25 cellular contexts compared by ENCODE assay signal in the genomic region with DNA sequence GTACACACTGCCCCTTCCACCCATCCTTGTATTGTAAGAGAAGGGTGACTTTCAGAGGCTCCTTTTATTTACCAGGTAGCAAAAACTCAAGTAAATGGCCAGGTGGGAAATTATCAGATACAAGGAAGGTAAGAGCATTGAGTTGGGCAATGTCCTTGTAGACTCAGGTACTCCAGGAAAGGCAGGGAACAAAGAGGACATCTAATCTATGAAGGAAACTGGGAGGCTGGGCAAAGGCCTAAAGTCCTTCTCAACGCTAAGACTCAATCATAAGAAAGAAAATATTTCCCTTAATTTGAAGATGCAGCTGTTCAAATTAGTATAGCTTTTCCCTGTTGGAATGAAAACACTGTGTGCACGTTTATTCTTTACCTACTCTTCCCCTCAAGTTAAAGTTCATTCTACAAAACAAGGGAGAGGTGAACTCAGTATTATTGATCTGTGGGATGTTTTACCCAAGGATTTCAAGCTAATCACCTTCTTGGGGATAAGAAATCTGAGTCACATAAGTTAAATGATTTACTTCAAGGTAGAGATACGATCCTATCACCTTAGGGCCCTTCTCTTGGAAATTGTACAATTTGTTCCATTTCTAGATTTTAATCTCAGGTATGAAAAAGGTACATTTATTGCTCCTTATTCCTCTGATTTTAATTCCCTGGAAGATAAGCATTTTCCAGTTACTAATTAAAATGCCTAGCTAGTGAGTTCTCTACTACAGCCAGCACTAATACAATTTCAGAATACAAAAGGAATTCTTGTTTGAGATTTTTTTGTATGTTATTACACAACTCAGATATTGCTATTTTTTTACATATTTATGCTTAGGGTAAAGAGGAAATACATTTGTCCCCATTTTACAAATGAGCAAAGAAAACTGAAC.
A peak's percentile ranks its signal among the peaks of the same experiment; 100 is the strongest.
DNase-seq lines count a peak whose midpoint lies in the region; ATAC-seq, FAIRE-seq and TF ChIP-seq lines count a peak whose summit lies in the region.
"Had no signal": no experiment of that assay in that cellular context is flagged by ENCODE, and none has a peak within 500 bp of the region (broad histone marks: within the 10 kb centered on the region; RNA-seq: fewer than 3 reads in every experiment).

No MANE protein-coding gene starts in this region.

- H3K79me2 ChIP-seq in SK-N-SH (ENCODE audit: insufficient read depth) = no peaks in the 10 kb centered on the region
- no peaks in the 10 kb centered on the region for H3K79me2 ChIP-seq in hepatocyte

- POLR2A ChIA-PET in SK-N-SH (lab: Yijun Ruan, JAX) = no interaction called here

- H3K27ac ChIP-seq in SK-N-SH (ENCODE audit: low read depth in 2 of 2, low read length in 1 of 2) (no peak overlapping the region), hepatocyte (peak overlapping the region; percentile 32), small intestine (ENCODE audit: low read depth in 1 of 2, low read length in 1 of 2) (peak overlapping the region; percentile 45 to 55)
- H3K27ac ChIP-seq: BLaER1 had no signal

- 100% methylated on average over 3 of the region's 3 CpGs for WGBS in SK-N-SH (ENCODE audit: low lambda C conversion rate)
- WGBS in hepatocyte (ENCODE audit: low lambda C conversion rate, missing lambda C conversion rate) = 69% methylated on average over 3 of the region's 3 CpGs
- 28 to 72% (median 35%) methylated on average over 3 of the region's 3 CpGs for WGBS in small intestine, 3 donors

- no peaks in the 10 kb centered on the region for H3K9me3 ChIP-seq in SK-N-SH
- no peaks in the 10 kb centered on the region for H3K9me3 ChIP-seq in adipocyte (ENCODE audit: control insufficient read depth, low read length)
- no peaks in the 10 kb centered on the region for H3K9me3 ChIP-seq in hepatocyte (ENCODE audit: low read depth)
- H3K9me3 ChIP-seq in small intestine (ENCODE audit: control insufficient read depth, low read depth) = no peaks in the 10 kb centered on the region
- H3K9me3 ChIP-seq: BE2C, BLaER1 had no signal

- no peak for TF ChIP-seq RAD21 in SK-N-SH (IDR thresholded peaks at IDR 0.05; ENCODE audit: low read length)

- FAIRE-seq in small intestine (lab: Jason Lieb, UNC) = peak; percentile 71
- FAIRE-seq: A204.1, D721Med, G401.6, GM12891, GM19239 had no signal

- no peaks in the 10 kb centered on the region for H3K36me3 Mint-ChIP-seq in activated naive CD8-positive, alpha-beta T cell treated with anti-CD3 and anti-CD28 coated beads for 36 hours
- H3K36me3 Mint-ChIP-seq: CD4-positive, alpha-beta memory T cell; CD4-positive, CD25-positive, alpha-beta regulatory T cell had no signal

- CTCF ChIA-PET in SK-N-SH (lab: Yijun Ruan, JAX) = no interaction called here

- DNase-seq in SK-N-SH = no peak
- peak; percentile 33 for DNase-seq in adipocyte (ENCODE audit: low read depth)
- DNase-seq in hepatocyte (ENCODE audit: low spot score) = peak; percentile 34
- DNase-seq in small intestine = peak; percentile 95
- no peak for DNase-seq in cerebellar nuclear complex (lab: John Stamatoyannopoulos, UW)
- DNase-seq in activated naive CD8-positive, alpha-beta T cell treated with anti-CD3 and anti-CD28 coated beads for 36 hours = no peak
- DNase-seq: 8988T; ACHN; BE2C; C1 segment of cervical spinal cord; CD4-positive, alpha-beta memory T cell; CD4-positive, CD25-positive, alpha-beta regulatory T cell; CD8-positive, alpha-beta memory T cell; COR-L47; DMS79 treated with DMSO at 0.1 percent for 48 hours; GF-D8 had no signal

- H3K27me3 ChIP-seq in SK-N-SH (ENCODE audit: insufficient read depth) = no peaks in the 10 kb centered on the region
- no peaks in the 10 kb centered on the region for H3K27me3 ChIP-seq in adipocyte (replicated peaks; ENCODE audit: control insufficient read depth, insufficient read depth, low read length)
- no peaks in the 10 kb centered on the region for H3K27me3 ChIP-seq in hepatocyte
- no peaks in the 10 kb centered on the region for H3K27me3 ChIP-seq in small intestine (ENCODE audit: control insufficient read depth in 2 of 2, insufficient read depth in 2 of 2, low read length in 2 of 2)
- H3K27me3 ChIP-seq: BE2C, BLaER1 had no signal

- no peaks in the 10 kb centered on the region for H3K9me3 Mint-ChIP-seq in activated naive CD8-positive, alpha-beta T cell treated with anti-CD3 and anti-CD28 coated beads for 36 hours
- H3K9me3 Mint-ChIP-seq: CD8-positive, alpha-beta memory T cell had no signal

- no peaks in the 10 kb centered on the region for H3K9me2 ChIP-seq in SK-N-SH
- H3K9me2 ChIP-seq in hepatocyte (replicated peaks; ENCODE audit: insufficient read depth) = no peaks in the 10 kb centered on the region

- no peaks in the 10 kb centered on the region for H3K27me3 Mint-ChIP-seq in activated naive CD8-positive, alpha-beta T cell treated with anti-CD3 and anti-CD28 coated beads for 36 hours

- no peaks in the 10 kb centered on the region for H3K4me1 Mint-ChIP-seq in activated naive CD8-positive, alpha-beta T cell treated with anti-CD3 and anti-CD28 coated beads for 36 hours
- H3K4me1 Mint-ChIP-seq: CD4-positive, alpha-beta memory T cell; CD4-positive, CD25-positive, alpha-beta regulatory T cell; CD8-positive, alpha-beta memory T cell had no signal

- H2AFZ ChIP-seq in SK-N-SH (ENCODE audit: low read depth) (no peak overlapping the region), hepatocyte (no peak overlapping the region)

- no peak overlapping the region for H3K27ac Mint-ChIP-seq in activated naive CD8-positive, alpha-beta T cell treated with anti-CD3 and anti-CD28 coated beads for 36 hours
- H3K27ac Mint-ChIP-seq: CD4-positive, alpha-beta memory T cell; CD4-positive, CD25-positive, alpha-beta regulatory T cell had no signal

- H3K4me3 ChIP-seq in SK-N-SH (ENCODE audit: low read depth in 2 of 2, low read length in 1 of 2) (no peak overlapping the region), adipocyte (ENCODE audit: low read length) (no peak overlapping the region), hepatocyte (no peak overlapping the region), small intestine (ENCODE audit: low read depth in 1 of 2, low read length in 2 of 2) (no peak overlapping the region)
- H3K4me3 ChIP-seq: BLaER1 had no signal

- H4K20me1 ChIP-seq in SK-N-SH (ENCODE audit: insufficient read depth) (no peaks in the 10 kb centered on the region), hepatocyte (ENCODE audit: insufficient read depth, poor library complexity, severe bottlenecking) (no peaks in the 10 kb centered on the region)
- H4K20me1 ChIP-seq: BLaER1 had no signal

- H3F3A ChIP-seq in SK-N-SH (replicated peaks; ENCODE audit: insufficient read depth) = no peaks in the 10 kb centered on the region

- peaks cover 3 to 8% of the 10 kb centered on the region in 2 experiments for H3K36me3 ChIP-seq in SK-N-SH (replicated peaks in 1 of 2; ENCODE audit: control insufficient read depth in 1 of 2, insufficient read depth in 2 of 2, low read length in 1 of 2)
- H3K36me3 ChIP-seq in adipocyte (ENCODE audit: control insufficient read depth, insufficient read depth, low read length, severe bottlenecking) = peaks cover 10% of the 10 kb centered on the region
- no peaks in the 10 kb centered on the region for H3K36me3 ChIP-seq in hepatocyte (replicated peaks; ENCODE audit: insufficient read depth, low read depth)
- peaks cover 2 to 24% of the 10 kb centered on the region in 2 donors for H3K36me3 ChIP-seq in small intestine (ENCODE audit: control insufficient read depth in 2 of 2, insufficient read depth in 2 of 2, low read length in 2 of 2)
- H3K36me3 ChIP-seq: BE2C, BLaER1 had no signal

- no peak overlapping the region for H3K9ac ChIP-seq in SK-N-SH
- no peak overlapping the region for H3K9ac ChIP-seq in adipocyte (ENCODE audit: low read length)
- H3K9ac ChIP-seq: BLaER1 had no signal

- H3K4me2 ChIP-seq in SK-N-SH = no peak overlapping the region
- no peak overlapping the region for H3K4me2 ChIP-seq in hepatocyte
- H3K4me2 ChIP-seq: BLaER1 had no signal

- no peak; the same call in 2 of the 3 replicates for ATAC-seq in SK-N-SH treated with all-trans-retinoic acid at 6 μM for 48 hours
- no peak for ATAC-seq in HG03280 (IDR thresholded peaks at IDR 0.05; ENCODE audit: unreplicated experiment)

- no peaks in the 10 kb centered on the region; a peak in 1 of 4 replicates for H3K4me1 ChIP-seq in SK-N-SH (ENCODE audit: control insufficient read depth in 1 of 2, insufficient read depth in 2 of 2, low read depth in 1 of 2, low read length in 1 of 2)
- H3K4me1 ChIP-seq in adipocyte (ENCODE audit: control insufficient read depth, insufficient read depth, low read length) = peaks cover 4% of the 10 kb centered on the region
- no peaks in the 10 kb centered on the region for H3K4me1 ChIP-seq in hepatocyte (ENCODE audit: insufficient read depth)
- no peaks in the 10 kb centered on the region for H3K4me1 ChIP-seq in small intestine (ENCODE audit: control insufficient read depth in 2 of 2, insufficient read depth in 1 of 2, low read depth in 1 of 2, low read length in 1 of 2)
- H3K4me1 ChIP-seq: BE2C, BLaER1 had no signal

- TF ChIP-seq EP300 in SK-N-SH (IDR thresholded peaks at IDR 0.05; ENCODE audit: borderline replicate concordance in 1 of 2, low read depth in 1 of 2, low read length in 1 of 2) = no peak

- H3K4me3 Mint-ChIP-seq in activated naive CD8-positive, alpha-beta T cell treated with anti-CD3 and anti-CD28 coated beads for 36 hours = no peak overlapping the region
- H3K4me3 Mint-ChIP-seq: CD14-positive monocyte; CD4-positive, alpha-beta memory T cell; CD4-positive, CD25-positive, alpha-beta regulatory T cell; CD8-positive, alpha-beta memory T cell had no signal

- TF ChIP-seq CTCF in SK-N-SH (IDR thresholded peaks at IDR 0.05) (no peak), hepatocyte (IDR thresholded peaks at IDR 0.05; ENCODE audit: poor library complexity) (no peak)

TF ChIP-seq in SK-N-SH, 30 proteins besides CTCF, POLR2A, EP300 and RAD21:
- TF ChIP-seq FOXM1 (IDR thresholded peaks at IDR 0.05; ENCODE audit: low read depth) = no peak
- no peak for TF ChIP-seq TCF12 (IDR thresholded peaks at IDR 0.05)
- no peak for TF ChIP-seq SMC3 (IDR thresholded peaks at IDR 0.05; ENCODE audit: low read depth, low read length)
- no peak for TF ChIP-seq GABPA (IDR thresholded peaks at IDR 0.05; ENCODE audit: low read depth)
- TF ChIP-seq FOSL2 (IDR thresholded peaks at IDR 0.05; ENCODE audit: borderline replicate concordance, low read depth) = no peak
- TF ChIP-seq RXRA (IDR thresholded peaks at IDR 0.05; ENCODE audit: borderline replicate concordance, low read depth) = no peak
- no peak for TF ChIP-seq NFIC (IDR thresholded peaks at IDR 0.05; ENCODE audit: borderline replicate concordance)
- no peak for TF ChIP-seq ELF1 (IDR thresholded peaks at IDR 0.05)
- TF ChIP-seq GATA2 (CRISPR knock-in tag; IDR thresholded peaks at IDR 0.05) = no peak

Comparison
In these comparisons a context has a peak if more than half of its experiments do, and no peak if none do; other contexts are left out.
1. DNase-seq: peak in adipocyte (single experiment), hepatocyte (single experiment) and small intestine (single experiment); none in SK-N-SH (single experiment), cerebellar nuclear complex (0 of 2) and activated naive CD8-positive, alpha-beta T cell treated with anti-CD3 and anti-CD28 coated beads for 36 hours (single experiment).
2. H3K27ac ChIP-seq: peak in hepatocyte (single experiment) and small intestine (2 of 2); none in SK-N-SH (0 of 2).